In genomic region chr14:54627325-54627717, GRCh38 we compare ENCODE assay signal across 8 cellular contexts.
DNase-seq lines count a peak whose midpoint lies in the region; ATAC-seq lines count a peak whose summit lies in the region.

No MANE protein-coding gene starts in this region.

- H3K4me2 ChIP-seq in mesendoderm (ENCODE audit: low read length), result no peak overlapping the region

- H2BK120ac ChIP-seq in mesendoderm (ENCODE audit: low read depth, low read length), result no peak overlapping the region

- H4K5ac ChIP-seq in mesendoderm (ENCODE audit: low read length), result no peak overlapping the region

- H3K4ac ChIP-seq in mesendoderm (ENCODE audit: low read depth, low read length), result no peak overlapping the region

- peak overlapping the region; percentile 72 for H3K56ac ChIP-seq in mesendoderm (ENCODE audit: low read length)

- peak; percentile 29 for ATAC-seq in HG02970 (IDR thresholded peaks at IDR 0.05; ENCODE audit: low FRiP score, unreplicated experiment)
- peak; percentile 60 for ATAC-seq in activated naive CD8-positive, alpha-beta T cell treated with anti-CD3 and anti-CD28 coated beads, Interleukin-2, amount 10 ng/mL, durations not matched to agents 7 days and 5 days (ENCODE audit: low read depth)

- peak overlapping the region; percentile 79 for H3K4me3 Mint-ChIP-seq in activated naive CD8-positive, alpha-beta T cell treated with anti-CD3 and anti-CD28 coated beads, Interleukin-2, amount 10 ng/mL, durations not matched to agents 7 days and 5 days

- H3K9me3 Mint-ChIP-seq in activated naive CD8-positive, alpha-beta T cell treated with anti-CD3 and anti-CD28 coated beads, Interleukin-2, amount 10 ng/mL, durations not matched to agents 7 days and 5 days, result peaks cover 9% of the 10 kb centered on the region

- no peak overlapping the region for H3K4me3 ChIP-seq in mesendoderm (ENCODE audit: low read length)

- H3K9ac ChIP-seq in mesendoderm (ENCODE audit: low read length), result no peak overlapping the region

- H3K27me3 ChIP-seq in mesendoderm (ENCODE audit: insufficient read depth, low read length, poor library complexity), result no peaks in the 10 kb centered on the region

- DNase-seq in GM19240 (ENCODE audit: insufficient read length, low spot score) (peak; percentile 19), mesendoderm (peak; percentile 53), SW480 (ENCODE audit: low spot score) (no peak), NCI-H774 (lab: John Stamatoyannopoulos, UW) (no peak), ecto neural progenitor cell (ENCODE audit: low spot score) (no peak), NCI-H82 (lab: John Stamatoyannopoulos, UW) (no peak)
- no peak for DNase-seq in activated naive CD8-positive, alpha-beta T cell treated with anti-CD3 and anti-CD28 coated beads, Interleukin-2, amount 10 ng/mL, durations not matched to agents 7 days and 5 days

- H3K79me2 ChIP-seq in mesendoderm (ENCODE audit: control insufficient read depth, insufficient read depth, low read length), result peaks cover 8% of the 10 kb centered on the region

- peak overlapping the region; percentile 31 for H3K18ac ChIP-seq in mesendoderm (ENCODE audit: low read length)

- H2BK5ac ChIP-seq in mesendoderm (ENCODE audit: low read length), result no peak overlapping the region

- H3K4me1 Mint-ChIP-seq in activated naive CD8-positive, alpha-beta T cell treated with anti-CD3 and anti-CD28 coated beads, Interleukin-2, amount 10 ng/mL, durations not matched to agents 7 days and 5 days, result peaks cover 41% of the 10 kb centered on the region

- peak overlapping the region; percentile 93 for H3K27ac Mint-ChIP-seq in activated naive CD8-positive, alpha-beta T cell treated with anti-CD3 and anti-CD28 coated beads, Interleukin-2, amount 10 ng/mL, durations not matched to agents 7 days and 5 days

- H3K79me1 ChIP-seq in mesendoderm (ENCODE audit: low read length), result peaks cover 10% of the 10 kb centered on the region

- no peak overlapping the region for H4K8ac ChIP-seq in mesendoderm (ENCODE audit: low read depth, low read length)

- peak overlapping the region; percentile 69 for H3K23ac ChIP-seq in mesendoderm (ENCODE audit: low read length)

- H2BK15ac ChIP-seq in mesendoderm (replicated peaks; ENCODE audit: low read depth), result no peak overlapping the region

- H3K4me1 ChIP-seq in mesendoderm (ENCODE audit: control insufficient read depth, low read depth, low read length), result peaks cover 3% of the 10 kb centered on the region

- no peaks in the 10 kb centered on the region for H3K27me3 Mint-ChIP-seq in activated naive CD8-positive, alpha-beta T cell treated with anti-CD3 and anti-CD28 coated beads, Interleukin-2, amount 10 ng/mL, durations not matched to agents 7 days and 5 days

- no peaks in the 10 kb centered on the region for H3K36me3 ChIP-seq in mesendoderm (ENCODE audit: control insufficient read depth, insufficient read depth, low read length)

- H2AK5ac ChIP-seq in mesendoderm (ENCODE audit: low read length), result no peak overlapping the region

- POLR2A ChIA-PET in activated naive CD8-positive, alpha-beta T cell treated with anti-CD3 and anti-CD28 coated beads, Interleukin-2, amount 10 ng/mL, durations not matched to agents 7 days and 5 days (lab: Charles Lee), result interaction anchor here (0.6 to 1.9 kb wide), 7 partner anchors 42 to 652 kb away, joined by 3 to 6 read pairs (median 4); no protein-coding TSS in a partner anchor

- no CpG with 5 or more reads among the region's 6 CpGs for WGBS in mesendoderm (ENCODE audit: extremely low coverage, insufficient coverage, low lambda C conversion rate)

- H3K36me3 Mint-ChIP-seq in activated naive CD8-positive, alpha-beta T cell treated with anti-CD3 and anti-CD28 coated beads, Interleukin-2, amount 10 ng/mL, durations not matched to agents 7 days and 5 days, result peaks cover 12% of the 10 kb centered on the region

- no peak overlapping the region for H3K27ac ChIP-seq in mesendoderm (ENCODE audit: low read depth, low read length)

Comparison
In these comparisons a context has a peak if more than half of its experiments do, and no peak if none do; other contexts are left out.
1. DNase-seq: peak in GM19240 (single experiment) and mesendoderm (single experiment); none in activated naive CD8-positive, alpha-beta T cell treated with anti-CD3 and anti-CD28 coated beads, Interleukin-2, amount 10 ng/mL, durations not matched to agents 7 days and 5 days (single experiment), SW480 (single experiment), NCI-H774 (single experiment), ecto neural progenitor cell (single experiment) and NCI-H82 (single experiment).